16 cellular contexts compared by ENCODE assay signal in genomic region chr22:19106886-19107729, GRCh38. TPM values are rescaled to one million over a fixed set of nuclear protein-coding genes. Genes with fewer than 3 reads are reported as not detected.
DNase-seq lines count a peak whose midpoint lies in the region; ATAC-seq lines count a peak whose summit lies in the region.
"Had no signal": no experiment of that assay in that cellular context is flagged by ENCODE, and none has a peak within 500 bp of the region (broad histone marks: within the 10 kb centered on the region; RNA-seq: fewer than 3 reads in every experiment).

No MANE protein-coding gene starts in this region.

- ATAC-seq in activated CD8-positive, alpha-beta memory T cell treated with anti-CD3 and anti-CD28 coated beads, Interleukin-2, amount 10 ng/mL, durations not matched to agents 7 days and 5 days = no peak
- ATAC-seq in stimulated activated naive CD8-positive, alpha-beta T cell treated with anti-CD3 and anti-CD28 coated beads, Interleukin-15, Interleukin-2, amounts not matched to agents 100 U/mL and 50 U/mL, for 24 hours = peak; percentile 34
- ATAC-seq in HG03196 (IDR thresholded peaks at IDR 0.05; ENCODE audit: unreplicated experiment) = no peak
- ATAC-seq: gastrocnemius medialis had no signal

- CTCF ChIA-PET in activated CD8-positive, alpha-beta memory T cell treated with anti-CD3 and anti-CD28 coated beads, Interleukin-2, amount 10 ng/mL, durations not matched to agents 7 days and 5 days (lab: Charles Lee) = no interaction called here

- DNase-seq in activated CD8-positive, alpha-beta memory T cell treated with anti-CD3 and anti-CD28 coated beads, Interleukin-2, amount 10 ng/mL, durations not matched to agents 7 days and 5 days = no peak
- DNase-seq in activated CD8-positive, alpha-beta memory T cell treated with anti-CD3 and anti-CD28 coated beads, Interleukin-2, amount 50 U/mL, for 48 hours = no peak
- DNase-seq in SJCRH30 (peak; percentile 42 to 70), islet precursor cell (peak; percentile 35), NOMO-1 treated with DMSO at 0.1 percent for 48 hours (lab: John Stamatoyannopoulos, UW; ENCODE audit: unreplicated experiment) (no peak), NCI-H82 (lab: John Stamatoyannopoulos, UW) (no peak)
- DNase-seq in stimulated activated naive CD8-positive, alpha-beta T cell treated with anti-CD3 and anti-CD28 coated beads, Interleukin-15, Interleukin-2, amounts not matched to agents 100 U/mL and 50 U/mL, for 24 hours = no peak
- DNase-seq: cerebellar nuclear complex, HFFc6, Kasumi-1, NCI-H1694 had no signal

- peak overlapping the region; percentile 13 for H3K27ac ChIP-seq in SJCRH30
- H3K27ac ChIP-seq: suprapubic skin had no signal

- no peak overlapping the region for H3K4me3 Mint-ChIP-seq in activated CD8-positive, alpha-beta memory T cell treated with anti-CD3 and anti-CD28 coated beads, Interleukin-2, amount 10 ng/mL, durations not matched to agents 7 days and 5 days
- H3K4me3 Mint-ChIP-seq: HFFc6 had no signal

- peak overlapping the region; percentile 33 for H3K27ac Mint-ChIP-seq in activated CD8-positive, alpha-beta memory T cell treated with anti-CD3 and anti-CD28 coated beads, Interleukin-2, amount 10 ng/mL, durations not matched to agents 7 days and 5 days
- H3K27ac Mint-ChIP-seq: HFFc6 had no signal

- H3K36me3 ChIP-seq in SJCRH30 = no peaks in the 10 kb centered on the region
- H3K36me3 ChIP-seq: gastrocnemius medialis, suprapubic skin had no signal

- peaks cover 46% of the 10 kb centered on the region for H3K4me1 Mint-ChIP-seq in activated CD8-positive, alpha-beta memory T cell treated with anti-CD3 and anti-CD28 coated beads, Interleukin-2, amount 10 ng/mL, durations not matched to agents 7 days and 5 days

- no peaks in the 10 kb centered on the region for H3K27me3 ChIP-seq in SJCRH30
- H3K27me3 ChIP-seq: gastrocnemius medialis, suprapubic skin had no signal

- H3K27me3 Mint-ChIP-seq in activated CD8-positive, alpha-beta memory T cell treated with anti-CD3 and anti-CD28 coated beads, Interleukin-2, amount 10 ng/mL, durations not matched to agents 7 days and 5 days = no peaks in the 10 kb centered on the region

- no peaks in the 10 kb centered on the region for H3K9me3 Mint-ChIP-seq in activated CD8-positive, alpha-beta memory T cell treated with anti-CD3 and anti-CD28 coated beads, Interleukin-2, amount 10 ng/mL, durations not matched to agents 7 days and 5 days (ENCODE audit: low read depth)
- H3K9me3 Mint-ChIP-seq: HFFc6 had no signal

- H3K9me3 ChIP-seq in SJCRH30 (replicated peaks) = no peaks in the 10 kb centered on the region
- H3K9me3 ChIP-seq: gastrocnemius medialis, suprapubic skin had no signal

- peaks cover 36% of the 10 kb centered on the region for H3K4me1 ChIP-seq in SJCRH30

- no peak overlapping the region for H3K4me3 ChIP-seq in SJCRH30
- H3K4me3 ChIP-seq: gastrocnemius medialis, suprapubic skin had no signal

- peaks cover 5% of the 10 kb centered on the region for H3K36me3 Mint-ChIP-seq in activated CD8-positive, alpha-beta memory T cell treated with anti-CD3 and anti-CD28 coated beads, Interleukin-2, amount 10 ng/mL, durations not matched to agents 7 days and 5 days

RNA-seq across cellular contexts. Expression of gene DGCR2, which starts 15.1 kb away (rescaled TPM):
- total RNA-seq in activated CD8-positive, alpha-beta memory T cell treated with anti-CD3 and anti-CD28 coated beads, Interleukin-2, amount 10 ng/mL, durations not matched to agents 7 days and 5 days = 10 to 100 TPM; 27.8 TPM
- total RNA-seq in SJCRH30 (2014; rRNA removed; shearing (Covaris generic)) = 27.6 and 29.3 TPM in 2 replicates

RNA-seq across cellular contexts. Expression of gene TSSK2, which starts 24.0 kb away (rescaled TPM):
- total RNA-seq in activated CD8-positive, alpha-beta memory T cell treated with anti-CD3 and anti-CD28 coated beads, Interleukin-2, amount 10 ng/mL, durations not matched to agents 7 days and 5 days = not detected
- total RNA-seq in SJCRH30 (2014; rRNA removed; shearing (Covaris generic)) = not detected in 2 replicates
- total RNA-seq: A673, HFFc6, NCI-H460, suprapubic skin had no signal

RNA-seq across cellular contexts. Expression of gene ESS2, which starts 37.3 kb away (rescaled TPM):
- total RNA-seq in activated CD8-positive, alpha-beta memory T cell treated with anti-CD3 and anti-CD28 coated beads, Interleukin-2, amount 10 ng/mL, durations not matched to agents 7 days and 5 days = 10 to 100 TPM; 19.8 to 21.4 TPM
- total RNA-seq in SJCRH30 (2014; rRNA removed; shearing (Covaris generic)) = 10.4 and 12.0 TPM in 2 replicates

RNA-seq across cellular contexts. Expression of gene GSC2, which starts 43.0 kb away (rescaled TPM):
- total RNA-seq in activated CD8-positive, alpha-beta memory T cell treated with anti-CD3 and anti-CD28 coated beads, Interleukin-2, amount 10 ng/mL, durations not matched to agents 7 days and 5 days = not detected
- total RNA-seq in SJCRH30 (2014; rRNA removed; shearing (Covaris generic)) = not detected in 2 replicates
- total RNA-seq: A673, gastrocnemius medialis, HFFc6, NCI-H460, suprapubic skin had no signal

Comparison
In these comparisons a context has a peak if more than half of its experiments do, and no peak if none do; other contexts are left out.
1. DNase-seq: peak in SJCRH30 (2 of 2) and islet precursor cell (single experiment); none in activated CD8-positive, alpha-beta memory T cell treated with anti-CD3 and anti-CD28 coated beads, Interleukin-2, amount 10 ng/mL, durations not matched to agents 7 days and 5 days (single experiment), activated CD8-positive, alpha-beta memory T cell treated with anti-CD3 and anti-CD28 coated beads, Interleukin-2, amount 50 U/mL, for 48 hours (single experiment), stimulated activated naive CD8-positive, alpha-beta T cell treated with anti-CD3 and anti-CD28 coated beads, Interleukin-15, Interleukin-2, amounts not matched to agents 100 U/mL and 50 U/mL, for 24 hours (single experiment), NOMO-1 treated with DMSO at 0.1 percent for 48 hours (single experiment) and NCI-H82 (single experiment).